9 cellular contexts compared by ENCODE assay signal in genomic region chr20:31515775-31516107, GRCh38. TPM values are rescaled to one million over a fixed set of nuclear protein-coding genes. Genes with fewer than 3 reads are reported as not detected.
DNase-seq lines count a peak whose midpoint lies in the region; ATAC-seq and TF ChIP-seq lines count a peak whose summit lies in the region.
"Had no signal": no experiment of that assay in that cellular context is flagged by ENCODE, and none has a peak within 500 bp of the region (broad histone marks: within the 10 kb centered on the region; RNA-seq: fewer than 3 reads in every experiment).

No MANE protein-coding gene starts in this region.

- in situ Hi-C loops in astrocyte of the cerebellum (cut with HindIII; ENCODE audit: low sequenced_read_pairs), result no loop called here

- H3K9me3 ChIP-seq in AG04450 (ENCODE audit: control insufficient read depth, insufficient read depth, low read length) (peaks cover 2% of the 10 kb centered on the region; the same call in 1 of the 2 replicates), HCT116 (ENCODE audit: control insufficient read depth in 1 of 2, insufficient read depth in 1 of 2, low read depth in 1 of 2, low read length in 2 of 2) (no peaks in the 10 kb centered on the region), mesodermal cell (ENCODE audit: control insufficient read depth, low read length) (no peaks in the 10 kb centered on the region)
- no peaks in the 10 kb centered on the region for H3K9me3 ChIP-seq in CD8-positive, alpha-beta T cell (ENCODE audit: low read length)

- H4K20me1 ChIP-seq in HCT116 (ENCODE audit: insufficient read depth), result no peaks in the 10 kb centered on the region

- H3K9me2 ChIP-seq in HCT116 (ENCODE audit: insufficient read depth), result no peaks in the 10 kb centered on the region

- intact Hi-C loops in HCT116 (cut with micrococcal nuclease), result loop anchor here (2.0 kb wide), 1 partner anchor 97 kb away; no protein-coding TSS in a partner anchor
- intact Hi-C loops in CD8-positive, alpha-beta T cell (cut with DNase I, micrococcal nuclease), result loop anchor here (2.0 kb wide), 4 partner anchors 29 to 97 kb away; partner anchors contain the start of gene ID1 (in 1 of the 2)

- no TSS peak for BruUV-seq in HCT116 (replicated peaks; lab: Mats Ljungman, UMichigan)

- H3K9ac ChIP-seq in HCT116 (ENCODE audit: low read length), result peak overlapping the region; percentile 96

- H3K27ac ChIP-seq in AG04450 (ENCODE audit: low read depth, low read length), result no peak overlapping the region
- H3K27ac ChIP-seq in HCT116 (ENCODE audit: low read depth, low read length), result peak overlapping the region; percentile 72; the same call in 1 of the 2 replicates
- no peak overlapping the region for H3K27ac ChIP-seq in mesodermal cell (ENCODE audit: low read depth, low read length, severe bottlenecking)
- no peak overlapping the region for H3K27ac ChIP-seq in CD8-positive, alpha-beta T cell (ENCODE audit: low read depth, low read length)

- no peak overlapping the region for H2AFZ ChIP-seq in HCT116 (ENCODE audit: low read depth, low read length, poor library complexity, severe bottlenecking)

- H3K9me3 Mint-ChIP-seq in CD8-positive, alpha-beta T cell, result no peaks in the 10 kb centered on the region
- no peaks in the 10 kb centered on the region for H3K9me3 Mint-ChIP-seq in nephron progenitor cell

- TF ChIP-seq CTCF in AG04450 (IDR thresholded peaks at IDR 0.05; ENCODE audit: low read depth, low read length), result no peak
- TF ChIP-seq CTCF in HCT116 (IDR thresholded peaks at IDR 0.05 in 2 of 3, conservative IDR thresholded peaks at IDR 0.05 in 1 of 3; ENCODE audit: borderline replicate concordance in 1 of 3, insufficient read depth in 1 of 3, low read depth in 2 of 3, low read length in 2 of 3), result no peak
- no peak for TF ChIP-seq CTCF in astrocyte of the cerebellum (IDR thresholded peaks at IDR 0.05; ENCODE audit: low read depth, low read length, missing control alignments)
- TF ChIP-seq CTCF in CD8-positive, alpha-beta T cell (IDR thresholded peaks at IDR 0.05), result no peak
- no peak for TF ChIP-seq CTCF in nephron progenitor cell (IDR thresholded peaks at IDR 0.05)

- DNase-seq in AG04450 (ENCODE audit: low read depth, low spot score) (no peak), HCT116 (ENCODE audit: low read depth, low spot score) (no peak), astrocyte of the cerebellum (ENCODE audit: low read depth) (no peak), GM19240 (ENCODE audit: insufficient read length, low spot score) (no peak), nephron progenitor cell (no peak)
- DNase-seq in CD8-positive, alpha-beta T cell, result no peak
- DNase-seq: dermis blood vessel endothelial cell had no signal

- TF ChIP-seq POLR2A in HCT116 (IDR thresholded peaks at IDR 0.05; ENCODE audit: borderline replicate concordance, extremely low read depth, insufficient read depth, insufficient read length), result no peak

- no peaks in the 10 kb centered on the region for H3K27me3 Mint-ChIP-seq in CD8-positive, alpha-beta T cell (ENCODE audit: low read depth)
- peaks cover 8% of the 10 kb centered on the region for H3K27me3 Mint-ChIP-seq in nephron progenitor cell (ENCODE audit: low read depth, poor library complexity)

- peaks cover 20% of the 10 kb centered on the region for H3K4me1 Mint-ChIP-seq in CD8-positive, alpha-beta T cell (ENCODE audit: low read depth)
- H3K4me1 Mint-ChIP-seq in nephron progenitor cell, result peaks cover 8% of the 10 kb centered on the region

- POLR2A ChIA-PET in AG04450 (lab: Yijun Ruan, JAX), result no interaction called here
- POLR2A ChIA-PET in HCT116 (lab: Charles Lee), result no interaction called here
- POLR2A ChIA-PET in CD8-positive, alpha-beta T cell (lab: Charles Lee), result no interaction called here

- no peak overlapping the region for H3K4me3 Mint-ChIP-seq in CD8-positive, alpha-beta T cell
- H3K4me3 Mint-ChIP-seq in nephron progenitor cell, result no peak overlapping the region

- WGBS in mesodermal cell (ENCODE audit: insufficient coverage in 2 of 2), 2 experiments, result 93 to 100% methylated on average over 1 to 3 of the region's 3 CpGs

- no peak overlapping the region for H3K27ac Mint-ChIP-seq in CD8-positive, alpha-beta T cell
- no peak overlapping the region for H3K27ac Mint-ChIP-seq in nephron progenitor cell

- peaks cover 18 to 33% of the 10 kb centered on the region in 2 experiments for H3K4me1 ChIP-seq in HCT116 (ENCODE audit: control insufficient read depth in 1 of 2, insufficient read depth in 2 of 2, low read length in 2 of 2)
- peaks cover 10% of the 10 kb centered on the region for H3K4me1 ChIP-seq in mesodermal cell (ENCODE audit: control insufficient read depth, insufficient read depth, low read length, poor library complexity, severe bottlenecking)
- H3K4me1 ChIP-seq in CD8-positive, alpha-beta T cell (ENCODE audit: insufficient read depth, low read length), result peaks cover 31% of the 10 kb centered on the region

- CTCF ChIA-PET in AG04450 (lab: Charles Lee), result interaction anchor here (0.8 to 1.1 kb wide), 5 partner anchors 12 to 97 kb away, joined by 3 to 4 read pairs (median 3); no protein-coding TSS in a partner anchor
- CTCF ChIA-PET in HCT116 (lab: Charles Lee), result no interaction called here
- CTCF ChIA-PET in CD8-positive, alpha-beta T cell (lab: Charles Lee), result interaction anchor here (0.9 to 2.6 kb wide), 3 partner anchors 12 to 97 kb away, joined by 3 to 8 read pairs (median 4); no protein-coding TSS in a partner anchor

- H3K4me2 ChIP-seq in HCT116 (ENCODE audit: low read length), result peak overlapping the region; percentile 98

- no peak for TF ChIP-seq RAD21 in HCT116 (IDR thresholded peaks at IDR 0.05; ENCODE audit: low read depth)

- peaks cover 7 to 19% of the 10 kb centered on the region in 2 experiments; a peak in 2 of 4 replicates for H3K36me3 ChIP-seq in HCT116 (ENCODE audit: control insufficient read depth in 1 of 2, insufficient read depth in 2 of 2, low read length in 2 of 2)
- peaks cover 34% of the 10 kb centered on the region for H3K36me3 ChIP-seq in mesodermal cell (ENCODE audit: control insufficient read depth, insufficient read depth, low read length)
- H3K36me3 ChIP-seq in CD8-positive, alpha-beta T cell (ENCODE audit: insufficient read depth, low read length), result no peaks in the 10 kb centered on the region

- H3K27me3 ChIP-seq in AG04450 (ENCODE audit: control insufficient read depth, insufficient read depth, low read length) (peaks cover 2% of the 10 kb centered on the region), HCT116 (ENCODE audit: insufficient read depth, low read length) (no peaks in the 10 kb centered on the region)
- H3K27me3 ChIP-seq in CD8-positive, alpha-beta T cell (ENCODE audit: insufficient read depth, low read length), result no peaks in the 10 kb centered on the region

- peaks cover 65% of the 10 kb centered on the region for H3K79me2 ChIP-seq in HCT116 (ENCODE audit: insufficient read depth, low read length)

- RAD21 ChIA-PET in HCT116 (lab: Charles Lee; ENCODE audit: low non-redundant PET in 1 of 2, low total read pairs in 2 of 2, uncharacterized antibody in 2 of 2, unreplicated experiment in 2 of 2), result no interaction called here

- ATAC-seq in HCT116, result no peak
- no peak for ATAC-seq in CD8-positive, alpha-beta T cell
- ATAC-seq in HG02610 (IDR thresholded peaks at IDR 0.05; ENCODE audit: unreplicated experiment), result no peak

- H3K4me3 ChIP-seq in AG04450 (ENCODE audit: low read depth, low read length) (peak overlapping the region; percentile 99), HCT116 (replicated peaks in 1 of 2; ENCODE audit: low read depth in 1 of 2, low read length in 2 of 2) (peak overlapping the region; percentile 97 to 99), astrocyte of the cerebellum (ENCODE audit: low read depth, low read length) (peak overlapping the region; percentile 96), mesodermal cell (ENCODE audit: extremely low read depth, insufficient read depth, low read length, poor library complexity, severe bottlenecking) (peak overlapping the region; percentile 82)
- H3K4me3 ChIP-seq in CD8-positive, alpha-beta T cell (ENCODE audit: low read depth, low read length), result no peak overlapping the region

- peaks cover 14% of the 10 kb centered on the region for H3K36me3 Mint-ChIP-seq in CD8-positive, alpha-beta T cell
- H3K36me3 Mint-ChIP-seq in nephron progenitor cell (ENCODE audit: low read depth), result peaks cover 14% of the 10 kb centered on the region

TF ChIP-seq in HCT116, 20 proteins besides CTCF, POLR2A, EP300 and RAD21 (continues in another document):
- TF ChIP-seq CBX3 (IDR thresholded peaks at IDR 0.05; ENCODE audit: low read depth) (no peak), YY1 (IDR thresholded peaks at IDR 0.05; ENCODE audit: extremely low read depth, insufficient replicate concordance, low read depth, low read length) (no peak), EGR1 (IDR thresholded peaks at IDR 0.05; ENCODE audit: low read depth) (no peak), JUND (IDR thresholded peaks at IDR 0.05) (no peak), SRF (IDR thresholded peaks at IDR 0.05; ENCODE audit: low read depth) (no peak)

RNA-seq across cellular contexts. Expression of gene HM13, which starts 1.5 kb away (rescaled TPM):
- polyA plus RNA-seq in AG04450 (2011; rRNA removed), result 167 and 203 TPM in 2 replicates
- 155 and 196 TPM in 2 replicates for polyA minus RNA-seq in AG04450 (2011; rRNA and poly(A)+ RNA removed)
- total RNA-seq in HCT116 (2021; ENCODE audit: unreplicated experiment), result 183 TPM
- polyA plus RNA-seq in HCT116 (2012), result 181 and 193 TPM in 2 replicates
- 110 TPM for polyA plus RNA-seq in mesodermal cell (2013, experiment 1 of 2)
- polyA plus RNA-seq in mesodermal cell (2013, experiment 2 of 2), result 92.7 TPM
- total RNA-seq in CD8-positive, alpha-beta T cell, result 100 to 1,000 TPM; 106 to 107 TPM

RNA-seq across cellular contexts. Expression of gene REM1, which starts 40.7 kb away (rescaled TPM):
- polyA plus RNA-seq in AG04450 (2011; rRNA removed), result not detected in 2 replicates
- polyA minus RNA-seq in AG04450 (2011; rRNA and poly(A)+ RNA removed), result not detected in 2 replicates
- total RNA-seq in HCT116 (2021; ENCODE audit: unreplicated experiment), result not detected
- not detected in 2 replicates for polyA plus RNA-seq in HCT116 (2012)
- polyA plus RNA-seq in mesodermal cell (2013, experiment 1 of 2), result not detected
- not detected for polyA plus RNA-seq in mesodermal cell (2013, experiment 2 of 2)
- total RNA-seq in CD8-positive, alpha-beta T cell, result not detected
- total RNA-seq: dermis blood vessel endothelial cell had no signal

RNA-seq across cellular contexts. Expression of gene DEFB124, which starts 40.8 kb away (rescaled TPM):
- polyA plus RNA-seq in AG04450 (2011; rRNA removed), result not detected in 2 replicates
- not detected in 2 replicates for polyA minus RNA-seq in AG04450 (2011; rRNA and poly(A)+ RNA removed)
- total RNA-seq in HCT116 (2021; ENCODE audit: unreplicated experiment), result not detected
- not detected in 2 replicates for polyA plus RNA-seq in HCT116 (2012)
- not detected for polyA plus RNA-seq in mesodermal cell (2013, experiment 1 of 2)
- polyA plus RNA-seq in mesodermal cell (2013, experiment 2 of 2), result not detected
- total RNA-seq in CD8-positive, alpha-beta T cell, result not detected
- total RNA-seq: dermis blood vessel endothelial cell had no signal
